ENCODE assay signal across 1 cellular context in the genomic region with DNA sequence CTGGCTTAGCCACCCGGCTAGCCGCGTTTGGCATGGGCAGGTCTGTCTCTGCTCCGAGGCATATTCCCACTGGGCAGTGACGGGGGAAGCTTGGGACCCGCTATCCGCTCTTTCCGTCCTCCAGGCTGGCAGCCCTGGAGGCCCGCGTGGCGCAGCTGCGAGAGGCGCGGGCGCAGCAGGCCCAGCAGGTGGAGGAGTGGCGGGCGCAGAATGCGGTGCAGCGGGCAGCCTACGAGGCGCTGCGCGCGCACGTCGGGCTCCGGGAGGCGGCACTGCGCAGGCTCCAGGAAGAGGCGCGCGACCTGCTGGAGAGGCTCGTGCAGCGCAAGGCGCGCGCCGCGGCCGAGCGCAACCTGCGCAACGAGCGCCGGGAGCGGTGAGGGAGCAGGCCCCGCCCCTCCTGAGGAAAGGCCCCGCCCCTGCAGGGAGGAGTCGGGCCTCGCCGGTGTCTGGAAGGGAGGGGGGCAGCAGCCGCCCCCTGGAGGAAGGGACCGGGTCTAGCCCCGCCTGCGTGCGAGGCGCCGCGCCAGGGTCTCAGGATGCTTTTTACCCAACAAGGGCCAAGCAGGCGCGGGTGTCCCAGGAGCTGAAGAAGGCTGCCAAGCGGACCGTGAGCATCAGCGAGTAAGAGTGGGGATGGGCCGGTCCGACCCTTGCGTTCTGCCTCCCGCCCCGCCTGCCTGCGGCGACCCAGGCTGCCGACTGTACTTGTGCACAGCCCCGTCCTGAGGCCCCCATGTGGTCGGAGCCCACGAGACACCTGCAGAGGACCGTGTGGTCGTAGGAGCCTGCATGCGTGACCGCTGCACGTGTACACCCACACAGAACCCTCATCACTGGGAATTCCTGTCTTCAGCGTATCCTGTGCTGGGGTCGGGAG.
TF ChIP-seq lines count a peak whose summit lies in the region.

No MANE protein-coding gene starts in this region.

TF ChIP-seq in HEK293, 187 proteins besides CTCF, POLR2A, EP300 and RAD21 (continued from another document and continues in another):
- TF ChIP-seq, protein P1, sequence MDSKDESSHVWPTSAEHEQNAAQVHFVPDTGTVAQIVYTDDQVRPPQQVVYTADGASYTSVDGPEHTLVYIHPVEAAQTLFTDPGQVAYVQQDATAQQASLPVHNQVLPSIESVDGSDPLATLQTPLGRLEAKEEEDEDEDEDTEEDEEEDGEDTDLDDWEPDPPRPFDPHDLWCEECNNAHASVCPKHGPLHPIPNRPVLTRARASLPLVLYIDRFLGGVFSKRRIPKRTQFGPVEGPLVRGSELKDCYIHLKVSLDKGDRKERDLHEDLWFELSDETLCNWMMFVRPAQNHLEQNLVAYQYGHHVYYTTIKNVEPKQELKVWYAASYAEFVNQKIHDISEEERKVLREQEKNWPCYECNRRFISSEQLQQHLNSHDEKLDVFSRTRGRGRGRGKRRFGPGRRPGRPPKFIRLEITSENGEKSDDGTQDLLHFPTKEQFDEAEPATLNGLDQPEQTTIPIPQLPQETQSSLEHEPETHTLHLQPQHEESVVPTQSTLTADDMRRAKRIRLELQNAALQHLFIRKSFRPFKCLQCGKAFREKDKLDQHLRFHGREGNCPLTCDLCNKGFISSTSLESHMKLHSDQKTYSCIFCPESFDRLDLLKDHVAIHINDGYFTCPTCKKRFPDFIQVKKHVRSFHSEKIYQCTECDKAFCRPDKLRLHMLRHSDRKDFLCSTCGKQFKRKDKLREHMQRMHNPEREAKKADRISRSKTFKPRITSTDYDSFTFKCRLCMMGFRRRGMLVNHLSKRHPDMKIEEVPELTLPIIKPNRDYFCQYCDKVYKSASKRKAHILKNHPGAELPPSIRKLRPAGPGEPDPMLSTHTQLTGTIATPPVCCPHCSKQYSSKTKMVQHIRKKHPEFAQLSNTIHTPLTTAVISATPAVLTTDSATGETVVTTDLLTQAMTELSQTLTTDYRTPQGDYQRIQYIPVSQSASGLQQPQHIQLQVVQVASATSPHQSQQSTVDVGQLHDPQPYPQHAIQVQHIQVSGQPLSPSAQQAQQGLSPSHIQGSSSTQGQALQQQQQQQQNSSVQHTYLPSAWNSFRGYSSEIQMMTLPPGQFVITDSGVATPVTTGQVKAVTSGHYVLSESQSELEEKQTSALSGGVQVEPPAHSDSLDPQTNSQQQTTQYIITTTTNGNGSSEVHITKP (tag by site-specific recombination; IDR thresholded peaks at IDR 0.05): peak; percentile 92
- TF ChIP-seq, protein P2, sequence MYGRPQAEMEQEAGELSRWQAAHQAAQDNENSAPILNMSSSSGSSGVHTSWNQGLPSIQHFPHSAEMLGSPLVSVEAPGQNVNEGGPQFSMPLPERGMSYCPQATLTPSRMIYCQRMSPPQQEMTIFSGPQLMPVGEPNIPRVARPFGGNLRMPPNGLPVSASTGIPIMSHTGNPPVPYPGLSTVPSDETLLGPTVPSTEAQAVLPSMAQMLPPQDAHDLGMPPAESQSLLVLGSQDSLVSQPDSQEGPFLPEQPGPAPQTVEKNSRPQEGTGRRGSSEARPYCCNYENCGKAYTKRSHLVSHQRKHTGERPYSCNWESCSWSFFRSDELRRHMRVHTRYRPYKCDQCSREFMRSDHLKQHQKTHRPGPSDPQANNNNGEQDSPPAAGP (tag by site-specific recombination; IDR thresholded peaks at IDR 0.05): no peak
- TF ChIP-seq, protein P3, sequence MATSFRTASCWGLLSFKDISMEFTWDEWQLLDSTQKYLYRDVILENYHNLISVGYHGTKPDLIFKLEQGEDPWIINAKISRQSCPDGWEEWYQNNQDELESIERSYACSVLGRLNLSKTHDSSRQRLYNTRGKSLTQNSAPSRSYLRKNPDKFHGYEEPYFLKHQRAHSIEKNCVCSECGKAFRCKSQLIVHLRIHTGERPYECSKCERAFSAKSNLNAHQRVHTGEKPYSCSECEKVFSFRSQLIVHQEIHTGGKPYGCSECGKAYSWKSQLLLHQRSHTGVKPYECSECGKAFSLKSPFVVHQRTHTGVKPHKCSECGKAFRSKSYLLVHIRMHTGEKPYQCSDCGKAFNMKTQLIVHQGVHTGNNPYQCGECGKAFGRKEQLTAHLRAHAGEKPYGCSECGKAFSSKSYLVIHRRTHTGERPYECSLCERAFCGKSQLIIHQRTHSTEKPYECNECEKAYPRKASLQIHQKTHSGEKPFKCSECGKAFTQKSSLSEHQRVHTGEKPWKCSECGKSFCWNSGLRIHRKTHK (tag by site-specific recombination; IDR thresholded peaks at IDR 0.05): no peak
- TF ChIP-seq ZNF23 (tag by site-specific recombination; IDR thresholded peaks at IDR 0.05; ENCODE audit: borderline replicate concordance) (no peak), ZBTB8A (tag by site-specific recombination; IDR thresholded peaks at IDR 0.05) (peak; percentile 96), ZFP69B (tag by site-specific recombination; IDR thresholded peaks at IDR 0.05) (peak; percentile 62), SP7 (tag by site-specific recombination; IDR thresholded peaks at IDR 0.05) (peak; percentile 21; the same call in 1 of the 2 replicates), SCRT2 (tag by site-specific recombination; IDR thresholded peaks at IDR 0.05) (0 out of 2 replicates have a peak, but pooled peaks have one; percentile 30), ZXDB (tag by site-specific recombination; IDR thresholded peaks at IDR 0.05) (0 out of 2 replicates have a peak, but pooled peaks have one; percentile 6), ZNF426 (tag by site-specific recombination; IDR thresholded peaks at IDR 0.05) (no peak), KLF10 (tag by site-specific recombination; IDR thresholded peaks at IDR 0.05) (0 out of 2 replicates have a peak, but pooled peaks have one; percentile 15), PBX3 (CRISPR knock-in tag; IDR thresholded peaks at IDR 0.05) (peak; percentile 61; the same call in 1 of the 2 replicates), ZNF211 (tag by site-specific recombination; IDR thresholded peaks at IDR 0.05; ENCODE audit: low read depth) (no peak), EGR2 (tag by site-specific recombination; IDR thresholded peaks at IDR 0.05; ENCODE audit: low read depth) (peak; percentile 49), ZNF621 (tag by site-specific recombination; IDR thresholded peaks at IDR 0.05) (no peak), ZNF544 (tag by site-specific recombination; IDR thresholded peaks at IDR 0.05) (no peak), ZNF239 (tag by site-specific recombination; IDR thresholded peaks at IDR 0.05) (no peak), ZNF366 (tag by site-specific recombination; conservative IDR thresholded peaks at IDR 0.05) (no peak), ZNF24 (tag by site-specific recombination; IDR thresholded peaks at IDR 0.05) (no peak), ZNF473 (tag by site-specific recombination; IDR thresholded peaks at IDR 0.05) (no peak), ZFHX2 (tag by site-specific recombination; conservative IDR thresholded peaks at IDR 0.05) (peak; percentile 69), ZNF501 (tag by site-specific recombination; IDR thresholded peaks at IDR 0.05) (peak; percentile 27; the same call in 1 of the 2 replicates), SP2 (tag by site-specific recombination; IDR thresholded peaks at IDR 0.05) (peak; percentile 81), MEIS1 (CRISPR knock-in tag; IDR thresholded peaks at IDR 0.05; ENCODE audit: borderline replicate concordance) (no peak), ZNF600 (tag by site-specific recombination; IDR thresholded peaks at IDR 0.05) (peak; percentile 17; the same call in 1 of the 2 replicates), ZBTB48 (tag by site-specific recombination; IDR thresholded peaks at IDR 0.05) (peak; percentile 76), YY1 (tag by site-specific recombination; IDR thresholded peaks at IDR 0.05) (no peak), ZNF132 (tag by site-specific recombination; IDR thresholded peaks at IDR 0.05; ENCODE audit: borderline replicate concordance) (no peak), KLF9 (tag by site-specific recombination; IDR thresholded peaks at IDR 0.05; ENCODE audit: low read depth) (peak; percentile 65)
- TF ChIP-seq, protein P4, sequence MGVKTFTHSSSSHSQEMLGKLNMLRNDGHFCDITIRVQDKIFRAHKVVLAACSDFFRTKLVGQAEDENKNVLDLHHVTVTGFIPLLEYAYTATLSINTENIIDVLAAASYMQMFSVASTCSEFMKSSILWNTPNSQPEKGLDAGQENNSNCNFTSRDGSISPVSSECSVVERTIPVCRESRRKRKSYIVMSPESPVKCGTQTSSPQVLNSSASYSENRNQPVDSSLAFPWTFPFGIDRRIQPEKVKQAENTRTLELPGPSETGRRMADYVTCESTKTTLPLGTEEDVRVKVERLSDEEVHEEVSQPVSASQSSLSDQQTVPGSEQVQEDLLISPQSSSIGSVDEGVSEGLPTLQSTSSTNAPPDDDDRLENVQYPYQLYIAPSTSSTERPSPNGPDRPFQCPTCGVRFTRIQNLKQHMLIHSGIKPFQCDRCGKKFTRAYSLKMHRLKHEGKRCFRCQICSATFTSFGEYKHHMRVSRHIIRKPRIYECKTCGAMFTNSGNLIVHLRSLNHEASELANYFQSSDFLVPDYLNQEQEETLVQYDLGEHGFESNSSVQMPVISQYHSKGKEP (tag by site-specific recombination; IDR thresholded peaks at IDR 0.05): peak; percentile 65
- TF ChIP-seq, protein P5, sequence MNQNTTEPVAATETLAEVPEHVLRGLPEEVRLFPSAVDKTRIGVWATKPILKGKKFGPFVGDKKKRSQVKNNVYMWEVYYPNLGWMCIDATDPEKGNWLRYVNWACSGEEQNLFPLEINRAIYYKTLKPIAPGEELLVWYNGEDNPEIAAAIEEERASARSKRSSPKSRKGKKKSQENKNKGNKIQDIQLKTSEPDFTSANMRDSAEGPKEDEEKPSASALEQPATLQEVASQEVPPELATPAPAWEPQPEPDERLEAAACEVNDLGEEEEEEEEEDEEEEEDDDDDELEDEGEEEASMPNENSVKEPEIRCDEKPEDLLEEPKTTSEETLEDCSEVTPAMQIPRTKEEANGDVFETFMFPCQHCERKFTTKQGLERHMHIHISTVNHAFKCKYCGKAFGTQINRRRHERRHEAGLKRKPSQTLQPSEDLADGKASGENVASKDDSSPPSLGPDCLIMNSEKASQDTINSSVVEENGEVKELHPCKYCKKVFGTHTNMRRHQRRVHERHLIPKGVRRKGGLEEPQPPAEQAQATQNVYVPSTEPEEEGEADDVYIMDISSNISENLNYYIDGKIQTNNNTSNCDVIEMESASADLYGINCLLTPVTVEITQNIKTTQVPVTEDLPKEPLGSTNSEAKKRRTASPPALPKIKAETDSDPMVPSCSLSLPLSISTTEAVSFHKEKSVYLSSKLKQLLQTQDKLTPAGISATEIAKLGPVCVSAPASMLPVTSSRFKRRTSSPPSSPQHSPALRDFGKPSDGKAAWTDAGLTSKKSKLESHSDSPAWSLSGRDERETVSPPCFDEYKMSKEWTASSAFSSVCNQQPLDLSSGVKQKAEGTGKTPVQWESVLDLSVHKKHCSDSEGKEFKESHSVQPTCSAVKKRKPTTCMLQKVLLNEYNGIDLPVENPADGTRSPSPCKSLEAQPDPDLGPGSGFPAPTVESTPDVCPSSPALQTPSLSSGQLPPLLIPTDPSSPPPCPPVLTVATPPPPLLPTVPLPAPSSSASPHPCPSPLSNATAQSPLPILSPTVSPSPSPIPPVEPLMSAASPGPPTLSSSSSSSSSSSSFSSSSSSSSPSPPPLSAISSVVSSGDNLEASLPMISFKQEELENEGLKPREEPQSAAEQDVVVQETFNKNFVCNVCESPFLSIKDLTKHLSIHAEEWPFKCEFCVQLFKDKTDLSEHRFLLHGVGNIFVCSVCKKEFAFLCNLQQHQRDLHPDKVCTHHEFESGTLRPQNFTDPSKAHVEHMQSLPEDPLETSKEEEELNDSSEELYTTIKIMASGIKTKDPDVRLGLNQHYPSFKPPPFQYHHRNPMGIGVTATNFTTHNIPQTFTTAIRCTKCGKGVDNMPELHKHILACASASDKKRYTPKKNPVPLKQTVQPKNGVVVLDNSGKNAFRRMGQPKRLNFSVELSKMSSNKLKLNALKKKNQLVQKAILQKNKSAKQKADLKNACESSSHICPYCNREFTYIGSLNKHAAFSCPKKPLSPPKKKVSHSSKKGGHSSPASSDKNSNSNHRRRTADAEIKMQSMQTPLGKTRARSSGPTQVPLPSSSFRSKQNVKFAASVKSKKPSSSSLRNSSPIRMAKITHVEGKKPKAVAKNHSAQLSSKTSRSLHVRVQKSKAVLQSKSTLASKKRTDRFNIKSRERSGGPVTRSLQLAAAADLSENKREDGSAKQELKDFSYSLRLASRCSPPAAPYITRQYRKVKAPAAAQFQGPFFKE (tag by site-specific recombination; IDR thresholded peaks at IDR 0.05; ENCODE audit: borderline replicate concordance): no peak
- TF ChIP-seq, protein P6, sequence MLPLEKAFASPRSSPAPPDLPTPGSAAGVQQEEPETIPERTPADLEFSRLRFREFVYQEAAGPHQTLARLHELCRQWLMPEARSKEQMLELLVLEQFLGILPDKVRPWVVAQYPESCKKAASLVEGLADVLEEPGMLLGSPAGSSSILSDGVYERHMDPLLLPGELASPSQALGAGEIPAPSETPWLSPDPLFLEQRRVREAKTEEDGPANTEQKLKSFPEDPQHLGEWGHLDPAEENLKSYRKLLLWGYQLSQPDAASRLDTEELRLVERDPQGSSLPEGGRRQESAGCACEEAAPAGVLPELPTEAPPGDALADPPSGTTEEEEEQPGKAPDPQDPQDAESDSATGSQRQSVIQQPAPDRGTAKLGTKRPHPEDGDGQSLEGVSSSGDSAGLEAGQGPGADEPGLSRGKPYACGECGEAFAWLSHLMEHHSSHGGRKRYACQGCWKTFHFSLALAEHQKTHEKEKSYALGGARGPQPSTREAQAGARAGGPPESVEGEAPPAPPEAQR (tag by site-specific recombination; IDR thresholded peaks at IDR 0.05): no peak
- TF ChIP-seq, protein P7, sequence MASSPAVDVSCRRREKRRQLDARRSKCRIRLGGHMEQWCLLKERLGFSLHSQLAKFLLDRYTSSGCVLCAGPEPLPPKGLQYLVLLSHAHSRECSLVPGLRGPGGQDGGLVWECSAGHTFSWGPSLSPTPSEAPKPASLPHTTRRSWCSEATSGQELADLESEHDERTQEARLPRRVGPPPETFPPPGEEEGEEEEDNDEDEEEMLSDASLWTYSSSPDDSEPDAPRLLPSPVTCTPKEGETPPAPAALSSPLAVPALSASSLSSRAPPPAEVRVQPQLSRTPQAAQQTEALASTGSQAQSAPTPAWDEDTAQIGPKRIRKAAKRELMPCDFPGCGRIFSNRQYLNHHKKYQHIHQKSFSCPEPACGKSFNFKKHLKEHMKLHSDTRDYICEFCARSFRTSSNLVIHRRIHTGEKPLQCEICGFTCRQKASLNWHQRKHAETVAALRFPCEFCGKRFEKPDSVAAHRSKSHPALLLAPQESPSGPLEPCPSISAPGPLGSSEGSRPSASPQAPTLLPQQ (tag by site-specific recombination; IDR thresholded peaks at IDR 0.05): peak; percentile 70
